ENCODE assay signal across 1 cellular context in the genomic region with DNA sequence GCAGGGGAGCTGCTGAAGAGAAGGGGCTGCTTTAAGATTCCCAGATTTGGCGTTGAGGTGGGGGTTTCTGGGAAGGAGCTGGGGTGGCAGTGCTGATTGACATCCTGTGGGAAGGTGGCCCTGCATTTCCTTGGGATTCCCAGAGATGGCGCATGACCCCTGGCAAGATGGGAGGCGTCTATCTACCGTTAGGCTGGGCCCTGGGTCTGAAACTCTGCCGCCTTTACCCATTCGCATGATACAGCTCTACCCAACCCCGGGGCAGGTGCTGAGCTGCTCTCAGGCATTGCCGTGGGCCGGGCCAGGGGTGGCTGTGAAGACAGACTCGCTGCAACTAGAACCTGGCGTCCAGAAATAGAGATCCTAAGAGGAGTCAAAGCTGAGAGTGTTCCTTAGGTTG.
TF ChIP-seq lines count a peak whose summit lies in the region.

No MANE protein-coding gene starts in this region.

TF ChIP-seq in K562, 482 proteins besides CTCF, POLR2A, EP300 and RAD21:
- TF ChIP-seq, protein P1, sequence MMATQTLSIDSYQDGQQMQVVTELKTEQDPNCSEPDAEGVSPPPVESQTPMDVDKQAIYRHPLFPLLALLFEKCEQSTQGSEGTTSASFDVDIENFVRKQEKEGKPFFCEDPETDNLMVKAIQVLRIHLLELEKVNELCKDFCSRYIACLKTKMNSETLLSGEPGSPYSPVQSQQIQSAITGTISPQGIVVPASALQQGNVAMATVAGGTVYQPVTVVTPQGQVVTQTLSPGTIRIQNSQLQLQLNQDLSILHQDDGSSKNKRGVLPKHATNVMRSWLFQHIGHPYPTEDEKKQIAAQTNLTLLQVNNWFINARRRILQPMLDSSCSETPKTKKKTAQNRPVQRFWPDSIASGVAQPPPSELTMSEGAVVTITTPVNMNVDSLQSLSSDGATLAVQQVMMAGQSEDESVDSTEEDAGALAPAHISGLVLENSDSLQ (IDR thresholded peaks at IDR 0.05) = peak; percentile 58; the same call in 1 of the 2 replicates
- TF ChIP-seq ZNF436 (CRISPR knock-in tag; IDR thresholded peaks at IDR 0.05) (no peak), FOS (IDR thresholded peaks at IDR 0.05; ENCODE audit: extremely low read depth, insufficient read length) (no peak), ZNF79 (CRISPR knock-in tag; IDR thresholded peaks at IDR 0.05; ENCODE audit: low read depth) (no peak), ARID1B (IDR thresholded peaks at IDR 0.05) (no peak), ZKSCAN8 (CRISPR knock-in tag; IDR thresholded peaks at IDR 0.05) (no peak), XRCC5 (IDR thresholded peaks at IDR 0.05; ENCODE audit: low read depth, low read length) (no peak), CAMTA2 (CRISPR knock-in tag; conservative IDR thresholded peaks at IDR 0.05) (no peak)
- TF ChIP-seq, protein P2, sequence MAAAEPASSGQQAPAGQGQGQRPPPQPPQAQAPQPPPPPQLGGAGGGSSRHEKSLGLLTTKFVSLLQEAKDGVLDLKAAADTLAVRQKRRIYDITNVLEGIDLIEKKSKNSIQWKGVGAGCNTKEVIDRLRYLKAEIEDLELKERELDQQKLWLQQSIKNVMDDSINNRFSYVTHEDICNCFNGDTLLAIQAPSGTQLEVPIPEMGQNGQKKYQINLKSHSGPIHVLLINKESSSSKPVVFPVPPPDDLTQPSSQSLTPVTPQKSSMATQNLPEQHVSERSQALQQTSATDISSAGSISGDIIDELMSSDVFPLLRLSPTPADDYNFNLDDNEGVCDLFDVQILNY (CRISPR knock-in tag; IDR thresholded peaks at IDR 0.05) = no peak
